Comparison of ENCODE assay signal across 7 cellular contexts in genomic region chr2:29196792-29197788, GRCh38.
DNase-seq lines count a peak whose midpoint lies in the region; ATAC-seq, FAIRE-seq and TF ChIP-seq lines count a peak whose summit lies in the region.

No MANE protein-coding gene starts in this region.

- ATAC-seq in pancreas (peak; percentile 61 to 97 (median 94)), upper lobe of left lung (ENCODE audit: low FRiP score in 2 of 2) (peak; percentile 82 to 88)

- no peaks in the 10 kb centered on the region for H3K9me3 ChIP-seq in pancreas
- no peaks in the 10 kb centered on the region for H3K9me3 ChIP-seq in upper lobe of left lung

- no peak overlapping the region for H3K27ac Mint-ChIP-seq in activated T-helper 2 cell treated with anti-CD3 and anti-CD28 coated beads, Interferon-gamma antibody, Interleukin-2, Interleukin-4, amounts not matched to agents 10 μg/mL and 5 μg/mL and 100 μg/mL, durations not matched to agents 14 hours and 24 hours and 36 hours

- H3K27me3 Mint-ChIP-seq in activated T-helper 2 cell treated with anti-CD3 and anti-CD28 coated beads, Interferon-gamma antibody, Interleukin-2, Interleukin-4, amounts not matched to agents 10 μg/mL and 5 μg/mL and 100 μg/mL, durations not matched to agents 14 hours and 24 hours and 36 hours (ENCODE audit: low read depth) = no peaks in the 10 kb centered on the region

- no peaks in the 10 kb centered on the region for H3K4me1 Mint-ChIP-seq in activated T-helper 2 cell treated with anti-CD3 and anti-CD28 coated beads, Interferon-gamma antibody, Interleukin-2, Interleukin-4, amounts not matched to agents 10 μg/mL and 5 μg/mL and 100 μg/mL, durations not matched to agents 14 hours and 24 hours and 36 hours (ENCODE audit: low read depth)

- H3K4me3 ChIP-seq in pancreas (no peak overlapping the region), upper lobe of left lung (no peak overlapping the region)

- intact Hi-C loops in activated T-helper 2 cell treated with anti-CD3 and anti-CD28 coated beads, Interferon-gamma antibody, Interleukin-2, Interleukin-4, amounts not matched to agents 10 μg/mL and 5 μg/mL and 100 μg/mL, durations not matched to agents 14 hours and 24 hours and 36 hours (cut with micrococcal nuclease) = loop anchor here (1.0 to 5.0 kb wide), 3 partner anchors 180 to 375 kb away; no protein-coding TSS in a partner anchor
- intact Hi-C loops in pancreas (cut with DNase I) = loop anchor here in 1 of 3 donors (10.0 kb wide), 1 partner anchor 232 kb away; no protein-coding TSS in a partner anchor

- H3K27me3 ChIP-seq in pancreas = no peaks in the 10 kb centered on the region
- H3K27me3 ChIP-seq in upper lobe of left lung = no peaks in the 10 kb centered on the region

- no peaks in the 10 kb centered on the region for H3K4me1 ChIP-seq in pancreas
- H3K4me1 ChIP-seq in upper lobe of left lung = no peaks in the 10 kb centered on the region

- no peak for FAIRE-seq in frontal cortex (lab: Jason Lieb, UNC)
- FAIRE-seq in pancreas (lab: Jason Lieb, UNC) = no peak

- WGBS in pancreas, 2 donors = 36 to 37% methylated on average over 14 of the region's 14 CpGs
- WGBS in upper lobe of left lung, 2 donors = 13 to 32% methylated on average over 11 to 14 of the region's 14 CpGs

- H3K4me3 Mint-ChIP-seq in activated T-helper 2 cell treated with anti-CD3 and anti-CD28 coated beads, Interferon-gamma antibody, Interleukin-2, Interleukin-4, amounts not matched to agents 10 μg/mL and 5 μg/mL and 100 μg/mL, durations not matched to agents 14 hours and 24 hours and 36 hours (ENCODE audit: low read depth) = no peak overlapping the region

- TF ChIP-seq CTCF in GM13977 (IDR thresholded peaks at IDR 0.05; ENCODE audit: extremely low read depth, insufficient read depth, missing control alignments) (peak; percentile 78), pancreas (IDR thresholded peaks at IDR 0.05) (peak; percentile 54 to 67 (median 56)), upper lobe of left lung (IDR thresholded peaks at IDR 0.05) (peak; percentile 41 to 71 (median 64))

- TF ChIP-seq EP300 in upper lobe of left lung (IDR thresholded peaks at IDR 0.05) = no peak

- DNase-seq in GM13977 (ENCODE audit: low spot score) (peak; percentile 73), Kasumi-1 (lab: John Stamatoyannopoulos, UW) (peak; percentile 59 to 66), RPMI8226 (peak; percentile 74), frontal cortex (ENCODE audit: low spot score in 2 of 2) (peak; percentile 37 to 57), pancreas (peak; percentile 47 to 82 (median 66)), upper lobe of left lung (peak in 1 of 2 donors; percentile 61)
- peak; percentile 62 for DNase-seq in activated T-helper 2 cell treated with anti-CD3 and anti-CD28 coated beads, Interferon-gamma antibody, Interleukin-2, Interleukin-4, amounts not matched to agents 10 μg/mL and 5 μg/mL and 100 μg/mL, durations not matched to agents 14 hours and 24 hours and 36 hours (ENCODE audit: low spot score)

- H3K27ac ChIP-seq in pancreas (no peak overlapping the region), upper lobe of left lung (no peak overlapping the region)

- no peak for TF ChIP-seq POLR2A in upper lobe of left lung (IDR thresholded peaks at IDR 0.05)

- in situ Hi-C loops in GM13977 (cut with MboI; ENCODE audit: low pct_unique_long_range_greater_than_20kb, low sequenced_read_pairs, unreplicated experiment) = loop anchor here (5.0 kb wide), 1 partner anchor 235 kb away; no protein-coding TSS in a partner anchor

- H3K36me3 Mint-ChIP-seq in activated T-helper 2 cell treated with anti-CD3 and anti-CD28 coated beads, Interferon-gamma antibody, Interleukin-2, Interleukin-4, amounts not matched to agents 10 μg/mL and 5 μg/mL and 100 μg/mL, durations not matched to agents 14 hours and 24 hours and 36 hours (ENCODE audit: low read depth) = no peaks in the 10 kb centered on the region

- no peaks in the 10 kb centered on the region for H3K36me3 ChIP-seq in pancreas
- H3K36me3 ChIP-seq in upper lobe of left lung = no peaks in the 10 kb centered on the region

- no peaks in the 10 kb centered on the region for H3K9me3 Mint-ChIP-seq in activated T-helper 2 cell treated with anti-CD3 and anti-CD28 coated beads, Interferon-gamma antibody, Interleukin-2, Interleukin-4, amounts not matched to agents 10 μg/mL and 5 μg/mL and 100 μg/mL, durations not matched to agents 14 hours and 24 hours and 36 hours
